16 cellular contexts compared by ENCODE assay signal in the genomic region with DNA sequence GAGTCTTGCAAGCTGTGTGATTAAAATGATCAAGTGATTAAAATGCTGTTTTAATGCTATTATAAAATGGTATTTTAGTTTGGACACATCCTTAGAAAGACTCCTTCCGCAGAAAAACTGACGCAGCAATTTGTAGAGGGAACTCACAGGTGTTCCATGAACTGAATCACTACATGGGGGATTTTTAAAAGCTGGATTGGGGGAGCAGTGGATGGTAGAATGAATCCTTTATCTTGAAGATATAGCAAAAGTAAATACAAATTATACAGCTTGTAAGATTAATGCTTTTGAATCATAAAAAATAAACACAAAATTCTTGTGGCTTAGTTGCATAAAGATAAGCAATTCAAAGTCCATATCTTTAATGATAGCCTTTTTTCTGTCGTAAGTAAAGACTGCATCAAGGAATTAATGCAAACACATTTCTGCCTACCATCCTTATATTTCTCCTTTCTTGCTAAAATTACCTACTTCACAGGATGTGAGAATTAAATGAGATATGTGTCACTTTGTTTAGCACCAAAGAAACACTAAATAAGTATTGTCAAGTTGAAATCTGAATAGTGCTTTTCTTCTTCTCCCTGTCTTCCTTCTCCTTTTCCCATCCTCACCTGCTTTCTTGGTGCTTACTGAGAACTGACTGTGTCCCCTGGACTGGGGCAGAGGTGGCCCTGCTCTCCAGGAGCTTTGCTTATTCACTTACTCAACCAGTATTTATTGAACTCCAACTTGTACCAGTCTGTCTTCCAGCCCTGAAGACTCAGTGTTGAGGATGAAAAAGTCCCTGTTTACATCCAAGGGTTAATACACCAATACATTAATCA.
A peak's percentile ranks its signal among the peaks of the same experiment; 100 is the strongest.
DNase-seq lines count a peak whose midpoint lies in the region; ATAC-seq and TF ChIP-seq lines count a peak whose summit lies in the region.
"Had no signal": no experiment of that assay in that cellular context is flagged by ENCODE, and none has a peak within 500 bp of the region (broad histone marks: within the 10 kb centered on the region; RNA-seq: fewer than 3 reads in every experiment).

No MANE protein-coding gene starts in this region.

- POLR2A ChIA-PET in Caco-2 (lab: Charles Lee): no interaction called here

- no peaks in the 10 kb centered on the region for H3K9me3 ChIP-seq in Caco-2
- H3K9me3 ChIP-seq: BLaER1 had no signal

- no peak for TF ChIP-seq CTCF in Caco-2 (IDR thresholded peaks at IDR 0.05; ENCODE audit: insufficient read depth in 1 of 2, low read depth in 1 of 2, low read length in 1 of 2, severe bottlenecking in 1 of 2, unreplicated experiment in 1 of 2)

- no peak for DNase-seq in Caco-2
- DNase-seq in LoVo (ENCODE audit: low spot score): peak; percentile 69
- DNase-seq in amniotic epithelial cell (ENCODE audit: low read depth): peak; percentile 85
- DNase-seq in natural killer cell treated with Interleukin-12 subunit alpha and Interleukin-12 subunit beta and Interleukin-15 and Interleukin-18, amount 100 ng/mL, for 72 hours (ENCODE audit: low spot score): no peak
- no peak for DNase-seq in glomerular visceral epithelial cell (ENCODE audit: extremely low spot score)
- no peak for DNase-seq in NCI-H2171 treated with DMSO at 0.1 percent for 48 hours (lab: John Stamatoyannopoulos, UW)
- DNase-seq: activated CD4-positive, CD25-positive, alpha-beta regulatory T cell; activated CD8-positive, alpha-beta memory T cell treated with anti-CD3 and anti-CD28 coated beads, Interleukin-2, amount 50 U/mL, for 48 hours; activated naive CD8-positive, alpha-beta T cell treated with anti-CD3 and anti-CD28 coated beads for 36 hours; glutamatergic neuron; islet precursor cell; SW 1271 had no signal

- H3K36me3 Mint-ChIP-seq in Caco-2 (ENCODE audit: insufficient read depth, unreplicated experiment): peaks cover 7% of the 10 kb centered on the region
- peaks cover 4% of the 10 kb centered on the region for H3K36me3 Mint-ChIP-seq in natural killer cell treated with Interleukin-12 subunit alpha and Interleukin-12 subunit beta and Interleukin-15 and Interleukin-18, amount 100 ng/mL, for 72 hours
- H3K36me3 Mint-ChIP-seq: activated naive CD8-positive, alpha-beta T cell treated with anti-CD3 and anti-CD28 coated beads for 36 hours; mesothelial cell of epicardium; stimulated activated memory B cell treated with anti-CD40 and anti-IgM and Interleukin-4, amounts not matched to agents 10 μg/mL and 1 μg/mL and 100 μg/mL, for 72 hours had no signal

- peaks cover 6% of the 10 kb centered on the region for H3K9me3 Mint-ChIP-seq in Caco-2 (ENCODE audit: unreplicated experiment)
- H3K9me3 Mint-ChIP-seq in natural killer cell treated with Interleukin-12 subunit alpha and Interleukin-12 subunit beta and Interleukin-15 and Interleukin-18, amount 100 ng/mL, for 72 hours: no peaks in the 10 kb centered on the region
- H3K9me3 Mint-ChIP-seq: activated naive CD8-positive, alpha-beta T cell treated with anti-CD3 and anti-CD28 coated beads for 36 hours had no signal

- peak in 1 of 2 donors; percentile 41 for ATAC-seq in natural killer cell treated with Interleukin-12 subunit alpha and Interleukin-12 subunit beta and Interleukin-15 and Interleukin-18, amount 100 ng/mL, for 72 hours
- no peak for ATAC-seq in HG03442 (IDR thresholded peaks at IDR 0.05; ENCODE audit: unreplicated experiment)
- ATAC-seq: stimulated activated memory B cell treated with anti-CD40 and anti-IgM and Interleukin-4, amounts not matched to agents 10 μg/mL and 1 μg/mL and 100 μg/mL, for 72 hours had no signal

- H3K4me3 ChIP-seq in Caco-2 (ENCODE audit: low read depth, low read length): no peak overlapping the region
- H3K4me3 ChIP-seq: BLaER1 had no signal

- no TSS peak for BruUV-seq in Caco-2 (replicated peaks; lab: Mats Ljungman, UMichigan)

- H3K4me1 Mint-ChIP-seq in Caco-2 (ENCODE audit: low read depth, unreplicated experiment): peaks cover 52% of the 10 kb centered on the region
- peaks cover 24 to 33% of the 10 kb centered on the region in 2 donors for H3K4me1 Mint-ChIP-seq in natural killer cell treated with Interleukin-12 subunit alpha and Interleukin-12 subunit beta and Interleukin-15 and Interleukin-18, amount 100 ng/mL, for 72 hours (ENCODE audit: low read depth in 2 of 2)

- CTCF ChIA-PET in Caco-2 (lab: Charles Lee): no interaction called here

- H3K4me1 ChIP-seq in Caco-2: peaks cover 62% of the 10 kb centered on the region
- H3K4me1 ChIP-seq: BLaER1 had no signal

- no peaks in the 10 kb centered on the region for H3K27me3 Mint-ChIP-seq in Caco-2 (ENCODE audit: insufficient read depth, unreplicated experiment)
- H3K27me3 Mint-ChIP-seq in natural killer cell treated with Interleukin-12 subunit alpha and Interleukin-12 subunit beta and Interleukin-15 and Interleukin-18, amount 100 ng/mL, for 72 hours: peaks cover 43 to 45% of the 10 kb centered on the region in 2 donors

- no peak overlapping the region for H3K4me3 Mint-ChIP-seq in Caco-2 (ENCODE audit: unreplicated experiment)
- peak overlapping the region; percentile 85 for H3K4me3 Mint-ChIP-seq in natural killer cell treated with Interleukin-12 subunit alpha and Interleukin-12 subunit beta and Interleukin-15 and Interleukin-18, amount 100 ng/mL, for 72 hours
- H3K4me3 Mint-ChIP-seq: activated naive CD8-positive, alpha-beta T cell treated with anti-CD3 and anti-CD28 coated beads for 36 hours; mesothelial cell of epicardium; stimulated activated memory B cell treated with anti-CD40 and anti-IgM and Interleukin-4, amounts not matched to agents 10 μg/mL and 1 μg/mL and 100 μg/mL, for 72 hours had no signal

- peak overlapping the region; percentile 84 for H3K27ac Mint-ChIP-seq in Caco-2 (ENCODE audit: unreplicated experiment)
- peak overlapping the region; percentile 71 to 89 for H3K27ac Mint-ChIP-seq in natural killer cell treated with Interleukin-12 subunit alpha and Interleukin-12 subunit beta and Interleukin-15 and Interleukin-18, amount 100 ng/mL, for 72 hours
- H3K27ac Mint-ChIP-seq: activated naive CD8-positive, alpha-beta T cell treated with anti-CD3 and anti-CD28 coated beads for 36 hours; mesothelial cell of epicardium; stimulated activated memory B cell treated with anti-CD40 and anti-IgM and Interleukin-4, amounts not matched to agents 10 μg/mL and 1 μg/mL and 100 μg/mL, for 72 hours had no signal

- intact Hi-C loops in Caco-2 (cut with micrococcal nuclease; ENCODE audit: unreplicated experiment): loop anchor here (2.0 to 5.0 kb wide), 3 partner anchors 14 to 200 kb away; no protein-coding TSS in a partner anchor

- no peaks in the 10 kb centered on the region for H3K36me3 ChIP-seq in Caco-2 (ENCODE audit: control insufficient read depth, insufficient read depth, low read length)
- H3K36me3 ChIP-seq: BLaER1 had no signal

- no peaks in the 10 kb centered on the region for H3K27me3 ChIP-seq in Caco-2 (replicated peaks; ENCODE audit: control insufficient read depth, insufficient read depth, low read length)
- H3K27me3 ChIP-seq: BLaER1 had no signal

Comparison
In these comparisons a context has a peak if more than half of its experiments do, and no peak if none do; other contexts are left out.
1. DNase-seq: peak in LoVo (single experiment) and amniotic epithelial cell (single experiment); none in Caco-2 (0 of 2), natural killer cell treated with Interleukin-12 subunit alpha and Interleukin-12 subunit beta and Interleukin-15 and Interleukin-18, amount 100 ng/mL, for 72 hours (single experiment), glomerular visceral epithelial cell (single experiment) and NCI-H2171 treated with DMSO at 0.1 percent for 48 hours (single experiment).